In the genomic region with DNA sequence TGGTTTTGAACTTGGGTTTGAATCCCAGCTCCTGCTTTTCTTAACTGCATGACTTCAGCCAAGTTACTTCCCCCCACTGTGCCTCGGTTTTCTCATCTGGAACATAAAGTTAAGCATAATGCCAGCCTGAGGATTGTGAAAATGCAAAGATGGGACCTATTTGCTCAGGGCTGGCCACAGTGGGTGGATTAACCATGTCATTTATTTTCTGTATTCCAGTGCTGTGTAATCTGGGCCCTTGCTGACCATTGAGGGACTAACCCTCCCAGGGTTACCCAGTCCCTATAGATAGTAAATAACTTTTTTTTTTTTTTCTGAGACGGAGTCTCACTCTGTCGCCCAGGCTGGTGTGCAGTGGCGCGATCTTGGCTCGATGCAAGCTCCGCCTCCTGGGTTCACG, we compare ENCODE assay signal across 32 cellular contexts. TPM values are rescaled to one million over a fixed set of nuclear protein-coding genes. Genes with fewer than 3 reads are reported as not detected.
"Had no signal": no experiment of that assay in that cellular context is flagged by ENCODE, and none has a peak within 500 bp of the region (broad histone marks: within the 10 kb centered on the region; RNA-seq: fewer than 3 reads in every experiment).

No MANE protein-coding gene starts in this region.

- DNase-seq: colonic mucosa; effector memory CD4-positive, alpha-beta T cell; foreskin keratinocyte; kidney; mesenchymal stem cell; mucosa of descending colon; naive thymus-derived CD4-positive, alpha-beta T cell; ovary; posterior cingulate gyrus; psoas muscle; sigmoid colon; stimulated activated naive B cell treated with anti-CD40 and anti-IgM and Interleukin-4, amounts not matched to agents 10 μg/mL and 1 μg/mL and 100 μg/mL, for 72 hours; upper lobe of right lung; uterus had no signal

- H3K27ac Mint-ChIP-seq: dendritic cell treated with granulocyte-macrophage colony-stimulating factor and Interleukin-4, amounts not matched to agents 40 ng/mL and 50 ng/mL, for 4 days; mesothelial cell of epicardium; stimulated activated naive B cell treated with anti-CD40 and anti-IgM and Interleukin-4, amounts not matched to agents 10 μg/mL and 1 μg/mL and 100 μg/mL, for 72 hours; stimulated activated naive CD8-positive, alpha-beta T cell treated with anti-CD3 and anti-CD28 coated beads, Interleukin-15, Interleukin-2, amounts not matched to agents 100 ng/mL and 50 ng/mL, for 24 hours had no signal

- H3K9me3 ChIP-seq: colonic mucosa, esophagus muscularis mucosa, gastroesophageal sphincter, heart left ventricle, mucosa of descending colon, ovary, psoas muscle, sigmoid colon, thoracic aorta, tibial nerve, upper lobe of right lung, uterus had no signal

- ATAC-seq: foreskin keratinocyte; gastroesophageal sphincter; heart left ventricle; left lobe of liver; mucosa of descending colon; naive thymus-derived CD4-positive, alpha-beta T cell; psoas muscle; right cardiac atrium; stimulated activated naive B cell treated with anti-CD40 and anti-IgM and Interleukin-4, amounts not matched to agents 10 μg/mL and 1 μg/mL and 100 μg/mL, for 72 hours; upper lobe of right lung had no signal

- H3K4me1 Mint-ChIP-seq: nephron had no signal

- H3K27me3 ChIP-seq: colonic mucosa, esophagus muscularis mucosa, foreskin keratinocyte, gastroesophageal sphincter, heart left ventricle, hepatocyte, ovary, sigmoid colon, tibial nerve, upper lobe of right lung, uterus had no signal

- H3K27me3 Mint-ChIP-seq: dendritic cell treated with granulocyte-macrophage colony-stimulating factor and Interleukin-4, amounts not matched to agents 40 ng/mL and 50 ng/mL, for 4 days; naive thymus-derived CD4-positive, alpha-beta T cell; stimulated activated naive B cell treated with anti-CD40 and anti-IgM and Interleukin-4, amounts not matched to agents 10 μg/mL and 1 μg/mL and 100 μg/mL, for 72 hours; stimulated activated naive CD8-positive, alpha-beta T cell treated with anti-CD3 and anti-CD28 coated beads, Interleukin-15, Interleukin-2, amounts not matched to agents 100 ng/mL and 50 ng/mL, for 24 hours had no signal

- H3K4me2 ChIP-seq: hepatocyte had no signal

- H3K27ac ChIP-seq: colonic mucosa, esophagus muscularis mucosa, foreskin keratinocyte, gastroesophageal sphincter, heart left ventricle, hepatocyte, ovary, psoas muscle, sigmoid colon, thoracic aorta, tibial nerve, upper lobe of right lung, uterus had no signal

- H3K36me3 Mint-ChIP-seq: mesothelial cell of epicardium; naive thymus-derived CD4-positive, alpha-beta T cell had no signal

- H3K4me3 ChIP-seq: colonic mucosa, esophagus muscularis mucosa, gastroesophageal sphincter, heart left ventricle, hepatocyte, lung, mucosa of descending colon, ovary, psoas muscle, sigmoid colon, thoracic aorta, tibial nerve, upper lobe of right lung, uterus had no signal

- H3K9me3 Mint-ChIP-seq: dendritic cell treated with granulocyte-macrophage colony-stimulating factor and Interleukin-4, amounts not matched to agents 40 ng/mL and 50 ng/mL, for 4 days; mesothelial cell of epicardium; naive thymus-derived CD4-positive, alpha-beta T cell; nephron; stimulated activated naive CD8-positive, alpha-beta T cell treated with anti-CD3 and anti-CD28 coated beads, Interleukin-15, Interleukin-2, amounts not matched to agents 100 ng/mL and 50 ng/mL, for 24 hours had no signal

- H3K79me2 ChIP-seq: hepatocyte had no signal

- H2AFZ ChIP-seq: hepatocyte had no signal

- H3K4me1 ChIP-seq: colonic mucosa, foreskin keratinocyte, psoas muscle, upper lobe of right lung, uterus had no signal

- H3K36me3 ChIP-seq: colonic mucosa, esophagus muscularis mucosa, gastroesophageal sphincter, heart left ventricle, ovary, sigmoid colon, thoracic aorta, tibial nerve, upper lobe of right lung, uterus had no signal

- H3K4me3 Mint-ChIP-seq: dendritic cell treated with granulocyte-macrophage colony-stimulating factor and Interleukin-4, amounts not matched to agents 40 ng/mL and 50 ng/mL, for 4 days; mesothelial cell of epicardium; stimulated activated naive B cell treated with anti-CD40 and anti-IgM and Interleukin-4, amounts not matched to agents 10 μg/mL and 1 μg/mL and 100 μg/mL, for 72 hours; stimulated activated naive CD8-positive, alpha-beta T cell treated with anti-CD3 and anti-CD28 coated beads, Interleukin-15, Interleukin-2, amounts not matched to agents 100 ng/mL and 50 ng/mL, for 24 hours had no signal

RNA-seq across cellular contexts. Expression of gene VPREB3, which starts 1.5 kb away (rescaled TPM):
- total RNA-seq: endothelial cell of umbilical vein, epithelial cell of proximal tubule, esophagus muscularis mucosa, fibroblast of lung, foreskin keratinocyte, hepatocyte, lung, mesothelial cell of epicardium, renal cortical epithelial cell, sigmoid colon, skeletal muscle tissue, thoracic aorta, tibial nerve, upper lobe of right lung, uterus had no signal
- polyA plus RNA-seq: endothelial cell of umbilical vein, fibroblast of lung, foreskin keratinocyte, hepatocyte, ovary had no signal

RNA-seq across cellular contexts. Expression of gene C22orf15, which starts 7.1 kb away (rescaled TPM):
- total RNA-seq: colonic mucosa, endothelial cell of umbilical vein, heart left ventricle, hepatocyte, kidney, left lobe of liver, renal cortical epithelial cell, skeletal muscle tissue, thoracic aorta, upper lobe of right lung had no signal
- polyA plus RNA-seq: heart left ventricle, right cardiac atrium had no signal
